Comparison of ENCODE assay signal across 8 cellular contexts in the genomic region with DNA sequence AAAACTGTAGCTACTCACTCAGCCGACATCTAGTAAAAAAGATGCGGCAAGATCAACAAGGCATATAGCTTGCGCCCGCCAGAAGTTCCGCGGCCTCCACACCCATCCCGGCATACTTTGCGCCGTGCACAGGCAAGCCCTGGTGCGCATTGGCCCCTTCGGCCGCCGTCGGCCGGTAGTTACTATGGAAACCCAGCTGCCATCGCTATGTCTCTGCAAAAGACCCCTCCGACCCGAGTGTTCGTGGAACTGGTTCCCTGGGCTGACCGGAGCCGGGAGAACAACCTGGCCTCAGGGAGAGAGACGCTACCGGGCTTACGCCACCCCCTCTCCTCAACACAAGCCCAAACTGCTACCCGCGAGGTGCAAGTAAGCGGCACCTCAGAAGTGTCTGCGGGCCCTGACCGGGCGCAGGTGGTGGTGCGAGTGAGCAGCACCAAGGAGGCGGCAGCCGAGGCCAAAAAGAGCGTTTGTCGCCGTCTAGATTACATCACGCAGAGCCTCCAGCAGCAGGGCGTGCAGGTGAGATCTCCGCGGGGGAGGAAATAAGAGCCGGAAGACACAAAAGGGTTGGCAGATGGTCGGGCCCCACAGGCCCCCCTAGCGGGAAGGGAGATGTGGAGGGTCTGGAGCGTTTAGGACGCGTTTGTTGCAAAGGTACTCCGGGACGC. TPM values are rescaled to one million over a fixed set of nuclear protein-coding genes. Genes with fewer than 3 reads are reported as not detected.
DNase-seq lines count a peak whose midpoint lies in the region; ATAC-seq and TF ChIP-seq lines count a peak whose summit lies in the region.

A gene with protein sequence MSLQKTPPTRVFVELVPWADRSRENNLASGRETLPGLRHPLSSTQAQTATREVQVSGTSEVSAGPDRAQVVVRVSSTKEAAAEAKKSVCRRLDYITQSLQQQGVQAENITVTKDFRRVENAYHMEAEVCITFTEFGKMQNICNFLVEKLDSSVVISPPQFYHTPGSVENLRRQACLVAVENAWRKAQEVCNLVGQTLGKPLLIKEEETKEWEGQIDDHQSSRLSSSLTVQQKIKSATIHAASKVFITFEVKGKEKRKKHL (plus strand): TSS at position 182 of the 671 bp plus-strand sequence. CDS start 26 bp downstream, at position 208.

- H3K4me2 ChIP-seq in H9 (ENCODE audit: insufficient read depth, insufficient read length, low read length), result peak within 1 kb of the TSS; percentile 93
- peak within 1 kb of the TSS; percentile 70 for H3K4me2 ChIP-seq in MM.1S (ENCODE audit: low read depth, low read length)

- peak within 1 kb of the TSS; percentile 90 for H3K4me3 ChIP-seq in MM.1S (ENCODE audit: low read length)
- peak within 1 kb of the TSS; percentile 93 for H3K4me3 ChIP-seq in SJCRH30
- H3K4me3 ChIP-seq in testis, result peak within 1 kb of the TSS; percentile 75 to 84

- H3K4me1 Mint-ChIP-seq in H9, result peaks cover 13 to 19% of the 10 kb centered on the region in 2 experiments
- peaks cover 19% of the 10 kb centered on the region for H3K4me1 Mint-ChIP-seq in activated naive CD4-positive, alpha-beta T cell treated with anti-CD3 and anti-CD28 coated beads for 36 hours (ENCODE audit: low read depth)

- no peaks in the 10 kb centered on the region for H3K9me3 Mint-ChIP-seq in H9
- no peaks in the 10 kb centered on the region for H3K9me3 Mint-ChIP-seq in activated naive CD4-positive, alpha-beta T cell treated with anti-CD3 and anti-CD28 coated beads for 36 hours

- no peak within 1 kb of the TSS for H2BK120ac ChIP-seq in H9 (ENCODE audit: low read depth, low read length, poor library complexity, severe bottlenecking)

- H3K27me3 Mint-ChIP-seq in H9 (ENCODE audit: low read depth), result no peaks in the 10 kb centered on the region
- no peaks in the 10 kb centered on the region for H3K27me3 Mint-ChIP-seq in activated naive CD4-positive, alpha-beta T cell treated with anti-CD3 and anti-CD28 coated beads for 36 hours (ENCODE audit: low read depth)

- H2BK20ac ChIP-seq in H9 (ENCODE audit: low read depth, low read length, poor library complexity, severe bottlenecking), result no peak within 1 kb of the TSS

- H3K36me3 Mint-ChIP-seq in H9 (ENCODE audit: insufficient read depth in 1 of 3, low read depth in 3 of 3), result peaks cover 0 to 4% (median 4%) of the 10 kb centered on the region in 3 experiments; a peak in 4 of 7 replicates
- H3K36me3 Mint-ChIP-seq in activated naive CD4-positive, alpha-beta T cell treated with anti-CD3 and anti-CD28 coated beads for 36 hours (ENCODE audit: low read depth), result peaks cover 11% of the 10 kb centered on the region

- H3K4me1 ChIP-seq in H9 (ENCODE audit: insufficient read depth, low read length), result no peaks in the 10 kb centered on the region; the same call in 1 of the 2 replicates
- H3K4me1 ChIP-seq in MM.1S (ENCODE audit: low read length), result peaks cover 18% of the 10 kb centered on the region; the same call in 1 of the 2 replicates
- H3K4me1 ChIP-seq in SJCRH30, result 0 out of 2 replicates have a peak, but pooled peaks cover 5% of the 10 kb centered on the region
- no peaks in the 10 kb centered on the region for H3K4me1 ChIP-seq in testis

- no peak within 1 kb of the TSS for H4K91ac ChIP-seq in H9 (ENCODE audit: insufficient read length, low read depth, low read length)

- intact Hi-C loops in activated naive CD4-positive, alpha-beta T cell treated with anti-CD3 and anti-CD28 coated beads for 36 hours (cut with micrococcal nuclease), result loop anchor here (1.0 to 10.0 kb wide), 4 partner anchors 211 to 997 kb away; a partner anchor contains a TSS
- intact Hi-C loops in testis (cut with DNase I; ENCODE audit: low total_unique reads), result no loop called here

- DNase-seq in GF-D8 (lab: John Stamatoyannopoulos, UW) (peak; percentile 73), H9 (peak; percentile 91), MM.1S (peak; percentile 85), SJCRH30 (peak; percentile 87 to 88), glomerular visceral epithelial cell (ENCODE audit: extremely low spot score) (peak; percentile 86), omental fat pad (ENCODE audit: low spot score) (peak; percentile 33), testis (peak; percentile 96)
- DNase-seq in activated naive CD4-positive, alpha-beta T cell treated with anti-CD3 and anti-CD28 coated beads for 36 hours, result peak; percentile 90

- no peak within 1 kb of the TSS for H2BK15ac ChIP-seq in H9 (ENCODE audit: low read depth, low read length)

- H3K14ac ChIP-seq in H9 (ENCODE audit: insufficient read depth, low read length), result peak within 1 kb of the TSS; percentile 87

- H2BK12ac ChIP-seq in H9 (ENCODE audit: insufficient read length, low read depth, low read length), result no peak within 1 kb of the TSS

- H3K9me3 ChIP-seq in H9 (ENCODE audit: control insufficient read depth, low read depth, low read length) (no peaks in the 10 kb centered on the region), MM.1S (replicated peaks; ENCODE audit: insufficient read depth, low read length) (no peaks in the 10 kb centered on the region), SJCRH30 (replicated peaks) (no peaks in the 10 kb centered on the region), testis (no peaks in the 10 kb centered on the region)

- peaks cover 5% of the 10 kb centered on the region for H3K23me2 ChIP-seq in H9 (ENCODE audit: insufficient read length, low read depth, low read length, poor library complexity, severe bottlenecking)

- no peak within 1 kb of the TSS for H4K5ac ChIP-seq in H9 (ENCODE audit: insufficient read length, low read depth, low read length)

- peak within 1 kb of the TSS; percentile 83 for H3K18ac ChIP-seq in H9 (ENCODE audit: insufficient read length, low read depth, low read length)

- no peaks in the 10 kb centered on the region for H3K9me2 ChIP-seq in MM.1S (replicated peaks; ENCODE audit: insufficient read depth, low read length)

- H3K79me2 ChIP-seq in H9 (ENCODE audit: insufficient read depth, low read length) (no peaks in the 10 kb centered on the region), MM.1S (ENCODE audit: low read length) (peaks cover 5% of the 10 kb centered on the region; the same call in 1 of the 2 replicates)

- H3K4ac ChIP-seq in H9 (ENCODE audit: low read depth, low read length), result no peak within 1 kb of the TSS

- no peaks in the 10 kb centered on the region for H4K20me1 ChIP-seq in H9 (ENCODE audit: control insufficient read depth, insufficient read depth, insufficient read length)
- H4K20me1 ChIP-seq in MM.1S (ENCODE audit: insufficient read depth, low read length), result no peaks in the 10 kb centered on the region

- H3K27me3 ChIP-seq in H9 (ENCODE audit: insufficient read depth, low read length) (no peaks in the 10 kb centered on the region), MM.1S (replicated peaks; ENCODE audit: insufficient read depth, low read length) (no peaks in the 10 kb centered on the region), SJCRH30 (no peaks in the 10 kb centered on the region), testis (no peaks in the 10 kb centered on the region)

- H3K4me3 Mint-ChIP-seq in H9, result peak within 1 kb of the TSS; percentile 88 to 94
- H3K4me3 Mint-ChIP-seq in activated naive CD4-positive, alpha-beta T cell treated with anti-CD3 and anti-CD28 coated beads for 36 hours, result peak within 1 kb of the TSS; percentile 98

- peak within 1 kb of the TSS; percentile 97 to 99 (median 98) for H3K27ac Mint-ChIP-seq in H9
- H3K27ac Mint-ChIP-seq in activated naive CD4-positive, alpha-beta T cell treated with anti-CD3 and anti-CD28 coated beads for 36 hours, result peak within 1 kb of the TSS; percentile 85

- no CpG with 5 or more reads among the region's 48 CpGs for whole genome bisulfite sequencing in H9 (ENCODE audit: extremely low coverage, insufficient read length, low lambda C conversion rate)
- 0% methylated on average over 34 to 48 of the region's 48 CpGs for WGBS in testis, 2 donors

- H3K36me3 ChIP-seq in MM.1S (replicated peaks; ENCODE audit: insufficient read depth, low read length) (no peaks in the 10 kb centered on the region), SJCRH30 (no peaks in the 10 kb centered on the region), testis (ENCODE audit: low read depth, missing control alignments) (no peaks in the 10 kb centered on the region)

- no peak within 1 kb of the TSS for H2AK5ac ChIP-seq in H9 (ENCODE audit: insufficient read length, low read length)

- CTCF ChIA-PET in activated naive CD4-positive, alpha-beta T cell treated with anti-CD3 and anti-CD28 coated beads for 36 hours (lab: Charles Lee), result no interaction called here

- H2AFZ ChIP-seq in H9 (ENCODE audit: low read length), result peak within 1 kb of the TSS; percentile 94
- peak within 1 kb of the TSS; percentile 97 for H2AFZ ChIP-seq in MM.1S (ENCODE audit: low read length)

- peak; percentile 38 for TF ChIP-seq CTCF in H9 (conservative IDR thresholded peaks at IDR 0.05)
- peak; percentile 21; the same call in 1 of the 2 replicates for TF ChIP-seq CTCF in MM.1S (IDR thresholded peaks at IDR 0.05; ENCODE audit: low read length)
- no peak for TF ChIP-seq CTCF in omental fat pad (IDR thresholded peaks at IDR 0.05)
- no peak for TF ChIP-seq CTCF in testis (IDR thresholded peaks at IDR 0.05)

- H3K79me1 ChIP-seq in H9 (ENCODE audit: insufficient read depth, low read depth, low read length, poor library complexity, severe bottlenecking), result no peaks in the 10 kb centered on the region

- H2BK5ac ChIP-seq in H9 (ENCODE audit: insufficient read length, low read length), result no peak within 1 kb of the TSS

- H4K8ac ChIP-seq in H9 (replicated peaks; ENCODE audit: insufficient read length, low read depth, low read length), result no peak within 1 kb of the TSS

- H3K56ac ChIP-seq in H9 (ENCODE audit: insufficient read length, low read depth, low read length), result no peak within 1 kb of the TSS

- peak; percentile 88 for ATAC-seq in omental fat pad (ENCODE audit: low FRiP score)

- H3T11ph ChIP-seq in H9 (ENCODE audit: low read length), result no peak within 1 kb of the TSS

- no peak within 1 kb of the TSS for H3K23ac ChIP-seq in H9 (ENCODE audit: insufficient read length, low read depth, low read length)

- no peak for TF ChIP-seq POLR2A in testis (IDR thresholded peaks at IDR 0.05)

- peak within 1 kb of the TSS; percentile 84 for H3K9ac ChIP-seq in H9 (ENCODE audit: extremely low read depth, insufficient read length, low read length)
- peak within 1 kb of the TSS; percentile 79 for H3K9ac ChIP-seq in MM.1S (ENCODE audit: low read length)

- H3K27ac ChIP-seq in H9 (ENCODE audit: insufficient read length, low read depth, low read length), result no peak within 1 kb of the TSS
- H3K27ac ChIP-seq in MM.1S (ENCODE audit: low read length), result peak within 1 kb of the TSS; percentile 86
- H3K27ac ChIP-seq in SJCRH30, result peak within 1 kb of the TSS; percentile 60
- peak within 1 kb of the TSS; percentile 75 to 90 for H3K27ac ChIP-seq in testis

- peaks cover 13% of the 10 kb centered on the region for H3F3A ChIP-seq in MM.1S (ENCODE audit: insufficient read depth, low read length)

RNA-seq across cellular contexts. Expression of the gene that starts here (rescaled TPM):
- total RNA-seq in H9 (2021) (3.8 and 4.0 TPM in 2 replicates), omental fat pad (1 to 10 TPM; 2.5 to 4.2 (median 4.0) TPM), testis (10 to 100 TPM; 16.0 to 16.1 TPM)
- 4.4 and 5.4 TPM in 2 replicates for total RNA-seq in SJCRH30 (2014; rRNA removed; shearing (Covaris generic))
- 1 to 10 TPM; 2.2 to 2.4 TPM for total RNA-seq in activated naive CD4-positive, alpha-beta T cell treated with anti-CD3 and anti-CD28 coated beads for 36 hours
- polyA plus RNA-seq in testis (ENCODE audit: insufficient read depth, low read depth, low replicate concordance), result 10.8 TPM

Comparison
In these comparisons a context has a peak if more than half of its experiments do, and no peak if none do; other contexts are left out.
1. DNase-seq: peak in every context shown above with its lines; median percentile 96 in testis; 91 in H9; 90 in activated naive CD4-positive, alpha-beta T cell treated with anti-CD3 and anti-CD28 coated beads for 36 hours; 88 in SJCRH30; 86 in glomerular visceral epithelial cell; 85 in MM.1S; 73 in GF-D8; 33 in omental fat pad.
2. CTCF ChIP-seq: peak in H9 (single experiment) and MM.1S (single experiment); none in omental fat pad (0 of 3) and testis (0 of 3).
3. Peak in every context shown above with its lines, with median percentiles within 50 percentile points of each other: H3K4me3 ChIP-seq.